ENCODE assay signal across 1 cellular context in the genomic region with DNA sequence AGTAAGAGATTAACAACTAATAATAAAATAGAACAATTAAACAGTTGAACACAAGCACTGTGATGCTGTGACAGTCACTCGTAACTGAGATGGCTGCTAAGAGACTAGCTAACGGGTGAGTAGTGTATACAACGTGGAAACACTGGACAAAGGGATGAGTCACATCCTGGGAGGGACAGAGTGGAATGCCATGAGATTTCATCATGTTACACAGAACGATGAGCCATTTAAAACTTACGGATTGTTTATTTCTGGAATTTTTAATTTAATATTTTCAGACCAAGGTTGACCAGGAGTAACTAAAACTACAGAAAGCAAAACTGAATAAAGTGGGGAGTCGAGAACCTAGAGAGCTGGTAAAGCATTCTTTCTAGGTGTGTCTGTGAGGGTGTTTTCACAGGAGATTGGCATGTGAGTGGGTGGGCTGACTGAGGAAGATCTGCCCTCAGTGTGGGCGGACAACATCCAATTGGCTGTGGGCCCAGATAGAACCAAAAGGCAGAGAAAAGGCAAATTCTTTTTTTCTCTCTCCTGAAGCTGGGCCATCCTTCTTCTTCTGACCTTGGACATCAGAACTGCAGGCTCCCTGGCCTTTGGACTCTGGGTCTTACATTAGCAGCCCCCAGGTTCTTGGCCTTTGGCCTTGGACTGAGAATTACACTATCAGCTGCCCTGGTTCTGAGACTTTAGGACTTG.
TF ChIP-seq lines count a peak whose summit lies in the region.

No MANE protein-coding gene starts in this region.

TF ChIP-seq in HepG2, 621 proteins besides CTCF, POLR2A, EP300 and RAD21 (continued from another document and continues in another):
- TF ChIP-seq, protein P1, sequence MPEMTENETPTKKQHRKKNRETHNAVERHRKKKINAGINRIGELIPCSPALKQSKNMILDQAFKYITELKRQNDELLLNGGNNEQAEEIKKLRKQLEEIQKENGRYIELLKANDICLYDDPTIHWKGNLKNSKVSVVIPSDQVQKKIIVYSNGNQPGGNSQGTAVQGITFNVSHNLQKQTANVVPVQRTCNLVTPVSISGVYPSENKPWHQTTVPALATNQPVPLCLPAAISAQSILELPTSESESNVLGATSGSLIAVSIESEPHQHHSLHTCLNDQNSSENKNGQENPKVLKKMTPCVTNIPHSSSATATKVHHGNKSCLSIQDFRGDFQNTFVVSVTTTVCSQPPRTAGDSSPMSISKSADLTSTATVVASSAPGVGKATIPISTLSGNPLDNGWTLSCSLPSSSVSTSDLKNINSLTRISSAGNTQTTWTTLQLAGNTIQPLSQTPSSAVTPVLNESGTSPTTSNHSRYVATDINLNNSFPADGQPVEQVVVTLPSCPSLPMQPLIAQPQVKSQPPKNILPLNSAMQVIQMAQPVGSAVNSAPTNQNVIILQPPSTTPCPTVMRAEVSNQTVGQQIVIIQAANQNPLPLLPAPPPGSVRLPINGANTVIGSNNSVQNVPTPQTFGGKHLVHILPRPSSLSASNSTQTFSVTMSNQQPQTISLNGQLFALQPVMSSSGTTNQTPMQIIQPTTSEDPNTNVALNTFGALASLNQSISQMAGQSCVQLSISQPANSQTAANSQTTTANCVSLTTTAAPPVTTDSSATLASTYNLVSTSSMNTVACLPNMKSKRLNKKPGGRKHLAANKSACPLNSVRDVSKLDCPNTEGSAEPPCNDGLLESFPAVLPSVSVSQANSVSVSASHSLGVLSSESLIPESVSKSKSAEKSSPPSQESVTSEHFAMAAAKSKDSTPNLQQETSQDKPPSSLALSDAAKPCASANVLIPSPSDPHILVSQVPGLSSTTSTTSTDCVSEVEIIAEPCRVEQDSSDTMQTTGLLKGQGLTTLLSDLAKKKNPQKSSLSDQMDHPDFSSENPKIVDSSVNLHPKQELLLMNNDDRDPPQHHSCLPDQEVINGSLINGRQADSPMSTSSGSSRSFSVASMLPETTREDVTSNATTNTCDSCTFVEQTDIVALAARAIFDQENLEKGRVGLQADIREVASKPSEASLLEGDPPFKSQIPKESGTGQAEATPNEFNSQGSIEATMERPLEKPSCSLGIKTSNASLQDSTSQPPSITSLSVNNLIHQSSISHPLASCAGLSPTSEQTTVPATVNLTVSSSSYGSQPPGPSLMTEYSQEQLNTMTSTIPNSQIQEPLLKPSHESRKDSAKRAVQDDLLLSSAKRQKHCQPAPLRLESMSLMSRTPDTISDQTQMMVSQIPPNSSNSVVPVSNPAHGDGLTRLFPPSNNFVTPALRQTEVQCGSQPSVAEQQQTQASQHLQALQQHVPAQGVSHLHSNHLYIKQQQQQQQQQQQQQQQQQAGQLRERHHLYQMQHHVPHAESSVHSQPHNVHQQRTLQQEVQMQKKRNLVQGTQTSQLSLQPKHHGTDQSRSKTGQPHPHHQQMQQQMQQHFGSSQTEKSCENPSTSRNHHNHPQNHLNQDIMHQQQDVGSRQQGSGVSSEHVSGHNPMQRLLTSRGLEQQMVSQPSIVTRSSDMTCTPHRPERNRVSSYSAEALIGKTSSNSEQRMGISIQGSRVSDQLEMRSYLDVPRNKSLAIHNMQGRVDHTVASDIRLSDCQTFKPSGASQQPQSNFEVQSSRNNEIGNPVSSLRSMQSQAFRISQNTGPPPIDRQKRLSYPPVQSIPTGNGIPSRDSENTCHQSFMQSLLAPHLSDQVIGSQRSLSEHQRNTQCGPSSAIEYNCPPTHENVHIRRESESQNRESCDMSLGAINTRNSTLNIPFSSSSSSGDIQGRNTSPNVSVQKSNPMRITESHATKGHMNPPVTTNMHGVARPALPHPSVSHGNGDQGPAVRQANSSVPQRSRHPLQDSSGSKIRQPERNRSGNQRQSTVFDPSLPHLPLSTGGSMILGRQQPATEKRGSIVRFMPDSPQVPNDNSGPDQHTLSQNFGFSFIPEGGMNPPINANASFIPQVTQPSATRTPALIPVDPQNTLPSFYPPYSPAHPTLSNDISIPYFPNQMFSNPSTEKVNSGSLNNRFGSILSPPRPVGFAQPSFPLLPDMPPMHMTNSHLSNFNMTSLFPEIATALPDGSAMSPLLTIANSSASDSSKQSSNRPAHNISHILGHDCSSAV (CRISPR knock-in tag; IDR thresholded peaks at IDR 0.05; ENCODE audit: borderline replicate concordance), result no peak
- TF ChIP-seq, protein P2, sequence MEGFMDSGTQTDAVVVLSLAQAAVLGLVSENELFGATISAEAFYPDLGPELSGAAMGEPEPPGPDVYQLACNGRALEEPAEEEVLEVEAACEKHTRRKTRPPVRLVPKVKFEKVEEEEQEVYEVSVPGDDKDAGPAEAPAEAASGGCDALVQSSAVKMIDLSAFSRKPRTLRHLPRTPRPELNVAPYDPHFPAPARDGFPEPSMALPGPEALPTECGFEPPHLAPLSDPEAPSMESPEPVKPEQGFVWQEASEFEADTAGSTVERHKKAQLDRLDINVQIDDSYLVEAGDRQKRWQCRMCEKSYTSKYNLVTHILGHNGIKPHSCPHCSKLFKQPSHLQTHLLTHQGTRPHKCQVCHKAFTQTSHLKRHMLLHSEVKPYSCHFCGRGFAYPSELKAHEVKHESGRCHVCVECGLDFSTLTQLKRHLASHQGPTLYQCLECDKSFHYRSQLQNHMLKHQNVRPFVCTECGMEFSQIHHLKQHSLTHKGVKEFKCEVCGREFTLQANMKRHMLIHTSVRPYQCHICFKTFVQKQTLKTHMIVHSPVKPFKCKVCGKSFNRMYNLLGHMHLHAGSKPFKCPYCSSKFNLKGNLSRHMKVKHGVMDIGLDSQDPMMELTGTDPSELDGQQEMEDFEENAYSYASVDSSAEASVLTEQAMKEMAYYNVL (CRISPR knock-in tag; IDR thresholded peaks at IDR 0.05; ENCODE audit: borderline replicate concordance), result no peak
- TF ChIP-seq, protein P3, sequence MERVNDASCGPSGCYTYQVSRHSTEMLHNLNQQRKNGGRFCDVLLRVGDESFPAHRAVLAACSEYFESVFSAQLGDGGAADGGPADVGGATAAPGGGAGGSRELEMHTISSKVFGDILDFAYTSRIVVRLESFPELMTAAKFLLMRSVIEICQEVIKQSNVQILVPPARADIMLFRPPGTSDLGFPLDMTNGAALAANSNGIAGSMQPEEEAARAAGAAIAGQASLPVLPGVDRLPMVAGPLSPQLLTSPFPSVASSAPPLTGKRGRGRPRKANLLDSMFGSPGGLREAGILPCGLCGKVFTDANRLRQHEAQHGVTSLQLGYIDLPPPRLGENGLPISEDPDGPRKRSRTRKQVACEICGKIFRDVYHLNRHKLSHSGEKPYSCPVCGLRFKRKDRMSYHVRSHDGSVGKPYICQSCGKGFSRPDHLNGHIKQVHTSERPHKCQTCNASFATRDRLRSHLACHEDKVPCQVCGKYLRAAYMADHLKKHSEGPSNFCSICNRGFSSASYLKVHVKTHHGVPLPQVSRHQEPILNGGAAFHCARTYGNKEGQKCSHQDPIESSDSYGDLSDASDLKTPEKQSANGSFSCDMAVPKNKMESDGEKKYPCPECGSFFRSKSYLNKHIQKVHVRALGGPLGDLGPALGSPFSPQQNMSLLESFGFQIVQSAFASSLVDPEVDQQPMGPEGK (CRISPR knock-in tag; IDR thresholded peaks at IDR 0.05), result peak; percentile 38; the same call in 1 of the 2 replicates
- TF ChIP-seq, protein P4, sequence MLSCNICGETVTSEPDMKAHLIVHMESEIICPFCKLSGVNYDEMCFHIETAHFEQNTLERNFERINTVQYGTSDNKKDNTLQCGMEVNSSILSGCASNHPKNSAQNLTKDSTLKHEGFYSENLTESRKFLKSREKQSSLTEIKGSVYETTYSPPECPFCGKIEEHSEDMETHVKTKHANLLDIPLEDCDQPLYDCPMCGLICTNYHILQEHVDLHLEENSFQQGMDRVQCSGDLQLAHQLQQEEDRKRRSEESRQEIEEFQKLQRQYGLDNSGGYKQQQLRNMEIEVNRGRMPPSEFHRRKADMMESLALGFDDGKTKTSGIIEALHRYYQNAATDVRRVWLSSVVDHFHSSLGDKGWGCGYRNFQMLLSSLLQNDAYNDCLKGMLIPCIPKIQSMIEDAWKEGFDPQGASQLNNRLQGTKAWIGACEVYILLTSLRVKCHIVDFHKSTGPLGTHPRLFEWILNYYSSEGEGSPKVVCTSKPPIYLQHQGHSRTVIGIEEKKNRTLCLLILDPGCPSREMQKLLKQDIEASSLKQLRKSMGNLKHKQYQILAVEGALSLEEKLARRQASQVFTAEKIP (CRISPR knock-in tag; IDR thresholded peaks at IDR 0.05; ENCODE audit: borderline replicate concordance), result no peak
- TF ChIP-seq ZFX (CRISPR knock-in tag; IDR thresholded peaks at IDR 0.05; ENCODE audit: low read depth) (peak; percentile 12; the same call in 1 of the 2 replicates), SMAD3 (CRISPR knock-in tag; IDR thresholded peaks at IDR 0.05) (0 out of 2 replicates have a peak, but pooled peaks have one; percentile 86), ZSCAN25 (CRISPR knock-in tag; IDR thresholded peaks at IDR 0.05) (no peak), HMGA1 (CRISPR knock-in tag; conservative IDR thresholded peaks at IDR 0.05) (no peak), TBP (CRISPR knock-in tag; IDR thresholded peaks at IDR 0.05) (no peak), ZNF12 (CRISPR knock-in tag; IDR thresholded peaks at IDR 0.05) (peak; percentile 47; the same call in 1 of the 2 replicates), TBL1XR1 (IDR thresholded peaks at IDR 0.05; ENCODE audit: borderline replicate concordance, low read length, partially characterized antibody) (peak; percentile 46), FOXA3 (CRISPR knock-in tag; IDR thresholded peaks at IDR 0.05) (peak; percentile 91), ZNF496 (CRISPR knock-in tag; IDR thresholded peaks at IDR 0.05; ENCODE audit: insufficient replicate concordance) (no peak), CREB1 (IDR thresholded peaks at IDR 0.05) (peak; percentile 83), CREB1 (CRISPR knock-in tag; IDR thresholded peaks at IDR 0.05) (peak; percentile 82), ZNF746 (CRISPR knock-in tag; IDR thresholded peaks at IDR 0.05) (no peak), DPF2 (CRISPR knock-in tag; IDR thresholded peaks at IDR 0.05; ENCODE audit: borderline replicate concordance, low read depth) (0 out of 2 replicates have a peak, but pooled peaks have one; percentile 36), REL (CRISPR knock-in tag; conservative IDR thresholded peaks at IDR 0.05) (no peak), POLR2G (IDR thresholded peaks at IDR 0.05; ENCODE audit: low read depth, low read length) (peak; percentile 51; the same call in 1 of the 2 replicates), ZNF749 (CRISPR knock-in tag; IDR thresholded peaks at IDR 0.05; ENCODE audit: borderline replicate concordance) (0 out of 2 replicates have a peak, but pooled peaks have one; percentile 15), ZNF451 (CRISPR knock-in tag; IDR thresholded peaks at IDR 0.05) (no peak)
- TF ChIP-seq, protein P5, sequence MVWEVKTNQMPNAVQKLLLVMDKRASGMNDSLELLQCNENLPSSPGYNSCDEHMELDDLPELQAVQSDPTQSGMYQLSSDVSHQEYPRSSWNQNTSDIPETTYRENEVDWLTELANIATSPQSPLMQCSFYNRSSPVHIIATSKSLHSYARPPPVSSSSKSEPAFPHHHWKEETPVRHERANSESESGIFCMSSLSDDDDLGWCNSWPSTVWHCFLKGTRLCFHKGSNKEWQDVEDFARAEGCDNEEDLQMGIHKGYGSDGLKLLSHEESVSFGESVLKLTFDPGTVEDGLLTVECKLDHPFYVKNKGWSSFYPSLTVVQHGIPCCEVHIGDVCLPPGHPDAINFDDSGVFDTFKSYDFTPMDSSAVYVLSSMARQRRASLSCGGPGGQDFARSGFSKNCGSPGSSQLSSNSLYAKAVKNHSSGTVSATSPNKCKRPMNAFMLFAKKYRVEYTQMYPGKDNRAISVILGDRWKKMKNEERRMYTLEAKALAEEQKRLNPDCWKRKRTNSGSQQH (CRISPR knock-in tag; IDR thresholded peaks at IDR 0.05; ENCODE audit: low read depth), result peak; percentile 62; the same call in 1 of the 2 replicates
- TF ChIP-seq, protein P6, sequence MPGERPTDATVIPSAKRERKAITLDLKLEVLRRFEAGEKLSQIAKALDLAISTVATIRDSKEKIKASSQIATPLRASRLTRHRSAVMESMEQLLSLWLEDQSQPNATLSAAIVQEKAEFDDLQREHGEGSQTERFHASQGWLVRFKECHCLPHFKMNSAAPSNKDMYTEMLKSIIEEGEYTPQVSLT (CRISPR knock-in tag; IDR thresholded peaks at IDR 0.05; ENCODE audit: borderline replicate concordance, low read depth), result no peak
- TF ChIP-seq, protein P7, sequence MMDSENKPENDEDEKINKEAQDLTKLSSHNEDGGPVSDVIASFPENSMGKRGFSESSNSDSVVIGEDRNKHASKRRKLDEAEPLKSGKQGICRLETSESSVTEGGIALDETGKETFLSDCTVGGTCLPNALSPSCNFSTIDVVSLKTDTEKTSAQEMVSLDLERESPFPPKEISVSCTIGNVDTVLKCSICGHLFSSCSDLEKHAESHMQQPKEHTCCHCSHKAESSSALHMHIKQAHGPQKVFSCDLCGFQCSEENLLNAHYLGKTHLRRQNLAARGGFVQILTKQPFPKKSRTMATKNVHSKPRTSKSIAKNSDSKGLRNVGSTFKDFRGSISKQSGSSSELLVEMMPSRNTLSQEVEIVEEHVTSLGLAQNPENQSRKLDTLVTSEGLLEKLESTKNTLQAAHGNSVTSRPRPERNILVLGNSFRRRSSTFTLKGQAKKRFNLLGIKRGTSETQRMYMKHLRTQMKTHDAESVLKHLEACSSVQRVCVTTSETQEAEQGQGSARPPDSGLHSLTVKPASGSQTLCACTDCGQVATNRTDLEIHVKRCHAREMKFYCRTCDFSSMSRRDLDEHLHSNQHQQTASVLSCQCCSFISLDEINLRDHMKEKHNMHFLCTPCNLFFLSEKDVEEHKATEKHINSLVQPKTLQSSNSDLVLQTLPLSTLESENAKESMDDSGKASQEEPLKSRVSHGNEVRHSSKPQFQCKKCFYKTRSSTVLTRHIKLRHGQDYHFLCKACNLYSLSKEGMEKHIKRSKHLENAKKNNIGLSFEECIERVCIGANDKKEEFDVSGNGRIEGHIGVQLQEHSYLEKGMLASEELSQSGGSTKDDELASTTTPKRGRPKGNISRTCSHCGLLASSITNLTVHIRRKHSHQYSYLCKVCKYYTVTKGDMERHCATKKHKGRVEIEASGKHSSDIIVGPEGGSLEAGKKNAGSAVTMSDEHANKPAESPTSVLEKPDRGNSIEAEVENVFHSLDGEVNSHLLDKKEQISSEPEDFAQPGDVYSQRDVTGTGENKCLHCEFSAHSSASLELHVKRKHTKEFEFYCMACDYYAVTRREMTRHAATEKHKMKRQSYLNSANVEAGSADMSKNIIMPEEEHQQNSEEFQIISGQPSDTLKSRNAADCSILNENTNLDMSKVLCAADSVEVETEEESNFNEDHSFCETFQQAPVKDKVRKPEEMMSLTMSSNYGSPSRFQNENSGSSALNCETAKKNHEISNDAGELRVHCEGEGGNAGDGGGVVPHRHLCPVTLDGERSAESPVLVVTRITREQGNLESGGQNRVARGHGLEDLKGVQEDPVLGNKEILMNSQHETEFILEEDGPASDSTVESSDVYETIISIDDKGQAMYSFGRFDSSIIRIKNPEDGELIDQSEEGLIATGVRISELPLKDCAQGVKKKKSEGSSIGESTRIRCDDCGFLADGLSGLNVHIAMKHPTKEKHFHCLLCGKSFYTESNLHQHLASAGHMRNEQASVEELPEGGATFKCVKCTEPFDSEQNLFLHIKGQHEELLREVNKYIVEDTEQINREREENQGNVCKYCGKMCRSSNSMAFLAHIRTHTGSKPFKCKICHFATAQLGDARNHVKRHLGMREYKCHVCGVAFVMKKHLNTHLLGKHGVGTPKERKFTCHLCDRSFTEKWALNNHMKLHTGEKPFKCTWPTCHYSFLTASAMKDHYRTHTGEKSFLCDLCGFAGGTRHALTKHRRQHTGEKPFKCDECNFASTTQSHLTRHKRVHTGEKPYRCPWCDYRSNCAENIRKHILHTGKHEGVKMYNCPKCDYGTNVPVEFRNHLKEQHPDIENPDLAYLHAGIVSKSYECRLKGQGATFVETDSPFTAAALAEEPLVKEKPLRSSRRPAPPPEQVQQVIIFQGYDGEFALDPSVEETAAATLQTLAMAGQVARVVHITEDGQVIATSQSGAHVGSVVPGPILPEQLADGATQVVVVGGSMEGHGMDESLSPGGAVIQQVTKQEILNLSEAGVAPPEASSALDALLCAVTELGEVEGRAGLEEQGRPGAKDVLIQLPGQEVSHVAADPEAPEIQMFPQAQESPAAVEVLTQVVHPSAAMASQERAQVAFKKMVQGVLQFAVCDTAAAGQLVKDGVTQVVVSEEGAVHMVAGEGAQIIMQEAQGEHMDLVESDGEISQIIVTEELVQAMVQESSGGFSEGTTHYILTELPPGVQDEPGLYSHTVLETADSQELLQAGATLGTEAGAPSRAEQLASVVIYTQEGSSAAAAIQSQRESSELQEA (CRISPR knock-in tag; IDR thresholded peaks at IDR 0.05; ENCODE audit: not compliant biosample characterization), result no peak
